In the genomic region with DNA sequence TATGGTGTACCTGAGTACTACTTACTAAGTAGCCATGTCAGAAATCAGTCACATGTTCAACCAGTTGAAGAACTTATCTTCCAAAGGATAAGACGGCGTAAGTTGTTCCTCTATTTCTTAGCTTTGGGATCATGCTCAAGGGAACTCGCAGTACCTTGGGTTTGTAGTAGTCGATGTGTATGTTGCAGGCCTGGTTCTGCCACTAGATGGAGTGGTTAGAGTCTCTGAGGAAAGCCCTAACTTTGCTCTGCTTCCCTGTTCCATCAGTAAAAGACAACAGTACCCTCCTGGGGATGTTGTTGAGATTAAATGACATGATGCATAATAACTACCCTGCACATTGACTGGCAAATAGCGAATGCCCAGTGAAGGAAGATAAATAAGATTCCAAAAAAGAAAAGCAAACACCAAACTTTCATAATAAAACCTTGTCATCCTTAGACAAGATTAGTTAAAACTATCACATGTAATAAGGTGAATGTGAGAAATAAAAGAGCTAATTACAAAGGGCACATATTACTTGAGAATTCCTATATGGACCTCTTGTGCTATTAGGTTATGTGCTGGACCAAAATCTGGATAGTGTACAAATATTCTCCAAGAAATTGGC, we compare ENCODE assay signal across 8 cellular contexts.
A peak's percentile ranks its signal among the peaks of the same experiment; 100 is the strongest.
DNase-seq lines count a peak whose midpoint lies in the region; ATAC-seq and TF ChIP-seq lines count a peak whose summit lies in the region.

No MANE protein-coding gene starts in this region.

- POLR2A ChIA-PET in activated CD8-positive, alpha-beta T cell treated with anti-CD3 and anti-CD28 coated beads, Interleukin-2, amount 10 ng/mL, durations not matched to agents 7 days and 5 days (lab: Charles Lee) = interaction anchor here (0.6 kb wide), 1 partner anchor 318 kb away, joined by 5 read pairs; no protein-coding TSS in a partner anchor

- ATAC-seq in left lung = peak; percentile 62
- no peak for ATAC-seq in activated CD8-positive, alpha-beta T cell treated with anti-CD3 and anti-CD28 coated beads, Interleukin-2, amount 10 ng/mL, durations not matched to agents 7 days and 5 days
- ATAC-seq in GM21390 (IDR thresholded peaks at IDR 0.05; ENCODE audit: unreplicated experiment) = no peak

- CTCF ChIA-PET in Calu3 (lab: Charles Lee) = interaction anchor here (1.0 to 1.4 kb wide), 2 partner anchors 92 to 154 kb away, joined by 3 read pairs; no protein-coding TSS in a partner anchor
- CTCF ChIA-PET in activated CD8-positive, alpha-beta T cell treated with anti-CD3 and anti-CD28 coated beads, Interleukin-2, amount 10 ng/mL, durations not matched to agents 7 days and 5 days (lab: Charles Lee) = no interaction called here

- no peaks in the 10 kb centered on the region for H3K36me3 Mint-ChIP-seq in Calu3 (ENCODE audit: insufficient read depth, unreplicated experiment)
- no peaks in the 10 kb centered on the region for H3K36me3 Mint-ChIP-seq in activated CD8-positive, alpha-beta T cell treated with anti-CD3 and anti-CD28 coated beads, Interleukin-2, amount 10 ng/mL, durations not matched to agents 7 days and 5 days (ENCODE audit: low read depth)

- no peaks in the 10 kb centered on the region for H3K27me3 Mint-ChIP-seq in Calu3 (ENCODE audit: unreplicated experiment)
- H3K27me3 Mint-ChIP-seq in activated CD8-positive, alpha-beta T cell treated with anti-CD3 and anti-CD28 coated beads, Interleukin-2, amount 10 ng/mL, durations not matched to agents 7 days and 5 days (ENCODE audit: low read depth) = no peaks in the 10 kb centered on the region

- H3K36me3 ChIP-seq in WERI-Rb-1 = no peaks in the 10 kb centered on the region
- H3K36me3 ChIP-seq in left lung = peaks cover 0 to 4% of the 10 kb centered on the region in 2 donors

- intact Hi-C loops in Calu3 (cut with micrococcal nuclease; ENCODE audit: unreplicated experiment) = loop anchor here (2.0 kb wide), 1 partner anchor 538 kb away; no protein-coding TSS in a partner anchor
- intact Hi-C loops in left lung (cut with DNase I) = no loop called here

- no peak overlapping the region for H3K27ac Mint-ChIP-seq in Calu3 (ENCODE audit: unreplicated experiment)
- H3K27ac Mint-ChIP-seq in activated CD8-positive, alpha-beta T cell treated with anti-CD3 and anti-CD28 coated beads, Interleukin-2, amount 10 ng/mL, durations not matched to agents 7 days and 5 days = no peak overlapping the region

- BruUV-seq in Calu3 (replicated peaks; lab: Mats Ljungman, UMichigan) = no TSS peak

- H3K4me3 ChIP-seq in HL-60 (replicated peaks; ENCODE audit: insufficient read depth, low read length) (no peak overlapping the region), WERI-Rb-1 (ENCODE audit: low read depth, low read length) (no peak overlapping the region), left lung (no peak overlapping the region)

- DNase-seq in Calu3 = peak; percentile 47
- DNase-seq in HL-60 (ENCODE audit: low read depth in 1 of 2, low spot score in 1 of 2) = peak in 1 of 2 experiments; percentile 60
- DNase-seq in WERI-Rb-1 = peak; percentile 39
- no peak for DNase-seq in left lung
- DNase-seq in stimulated activated CD4-positive, alpha-beta T cell treated with anti-CD3 and anti-CD28 coated beads, Interleukin-12 subunit alpha, Interleukin-12 subunit beta, amount 100 ng/mL, for 4 hours = no peak
- no peak for DNase-seq in OCI-M2 (lab: John Stamatoyannopoulos, UW; ENCODE audit: unreplicated experiment)
- no peak for DNase-seq in activated CD8-positive, alpha-beta T cell treated with anti-CD3 and anti-CD28 coated beads, Interleukin-2, amount 10 ng/mL, durations not matched to agents 7 days and 5 days

- no peak overlapping the region for H3K27ac ChIP-seq in HL-60 (replicated peaks)
- no peak overlapping the region for H3K27ac ChIP-seq in WERI-Rb-1
- H3K27ac ChIP-seq in left lung = no peak overlapping the region

- H3K27me3 ChIP-seq in HL-60 (ENCODE audit: insufficient read depth, poor library complexity, severe bottlenecking) (no peaks in the 10 kb centered on the region), WERI-Rb-1 (ENCODE audit: insufficient read depth, low read depth, severe bottlenecking) (no peaks in the 10 kb centered on the region), left lung (no peaks in the 10 kb centered on the region)

- H3K4me3 Mint-ChIP-seq in Calu3 (ENCODE audit: low read depth, unreplicated experiment) = no peak overlapping the region
- H3K4me3 Mint-ChIP-seq in activated CD8-positive, alpha-beta T cell treated with anti-CD3 and anti-CD28 coated beads, Interleukin-2, amount 10 ng/mL, durations not matched to agents 7 days and 5 days = no peak overlapping the region

- H3K4me1 ChIP-seq in left lung = no peaks in the 10 kb centered on the region

- H3K4me1 Mint-ChIP-seq in Calu3 (ENCODE audit: low read depth, unreplicated experiment) = no peaks in the 10 kb centered on the region
- no peaks in the 10 kb centered on the region for H3K4me1 Mint-ChIP-seq in activated CD8-positive, alpha-beta T cell treated with anti-CD3 and anti-CD28 coated beads, Interleukin-2, amount 10 ng/mL, durations not matched to agents 7 days and 5 days (ENCODE audit: low read depth)

- H3K9me3 ChIP-seq in WERI-Rb-1 (ENCODE audit: severe bottlenecking) (no peaks in the 10 kb centered on the region), left lung (no peaks in the 10 kb centered on the region)

- TF ChIP-seq CTCF in Calu3 (IDR thresholded peaks at IDR 0.05; ENCODE audit: unreplicated experiment) (peak; percentile 78), HL-60 (IDR thresholded peaks at IDR 0.05; ENCODE audit: insufficient read depth, low read length) (peak; percentile 71), WERI-Rb-1 (IDR thresholded peaks at IDR 0.05; ENCODE audit: low read depth, low read length) (peak; percentile 78), left lung (IDR thresholded peaks at IDR 0.05) (peak in 1 of 2 donors; percentile 34)

- H3K9me3 Mint-ChIP-seq in Calu3 (ENCODE audit: low read depth, unreplicated experiment) = no peaks in the 10 kb centered on the region
- no peaks in the 10 kb centered on the region for H3K9me3 Mint-ChIP-seq in activated CD8-positive, alpha-beta T cell treated with anti-CD3 and anti-CD28 coated beads, Interleukin-2, amount 10 ng/mL, durations not matched to agents 7 days and 5 days (ENCODE audit: insufficient read depth)

Comparison
In these comparisons a context has a peak if more than half of its experiments do, and no peak if none do; other contexts are left out.
1. DNase-seq: peak in Calu3 (single experiment) and WERI-Rb-1 (single experiment); none in left lung (0 of 2), stimulated activated CD4-positive, alpha-beta T cell treated with anti-CD3 and anti-CD28 coated beads, Interleukin-12 subunit alpha, Interleukin-12 subunit beta, amount 100 ng/mL, for 4 hours (single experiment), OCI-M2 (single experiment) and activated CD8-positive, alpha-beta T cell treated with anti-CD3 and anti-CD28 coated beads, Interleukin-2, amount 10 ng/mL, durations not matched to agents 7 days and 5 days (single experiment).